In the genomic region with DNA sequence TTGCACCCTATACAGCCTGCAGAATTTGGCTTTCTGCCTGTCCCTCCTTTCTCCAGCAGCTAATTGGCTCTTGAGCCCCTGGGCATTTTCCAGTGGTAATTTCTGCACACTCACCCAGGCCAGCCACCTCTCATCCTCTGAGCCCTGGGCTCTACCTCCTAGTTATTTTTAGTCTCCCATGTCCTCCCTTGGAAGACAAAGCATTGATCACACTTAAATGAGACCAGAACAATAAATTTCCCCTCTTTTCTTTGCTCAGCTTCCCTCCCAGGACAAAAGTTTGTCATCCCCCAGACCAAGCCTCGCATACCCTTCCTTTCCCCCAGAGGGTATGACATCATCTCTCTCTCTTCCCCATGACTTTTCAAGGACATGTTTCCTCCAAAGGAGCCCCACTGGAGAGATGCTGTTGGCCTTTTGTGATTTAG, we compare ENCODE assay signal across 1 cellular context.
TF ChIP-seq lines count a peak whose summit lies in the region.

No MANE protein-coding gene starts in this region.

TF ChIP-seq in H1, 55 proteins besides CTCF, POLR2A, EP300 and RAD21:
- TF ChIP-seq, protein P1, sequence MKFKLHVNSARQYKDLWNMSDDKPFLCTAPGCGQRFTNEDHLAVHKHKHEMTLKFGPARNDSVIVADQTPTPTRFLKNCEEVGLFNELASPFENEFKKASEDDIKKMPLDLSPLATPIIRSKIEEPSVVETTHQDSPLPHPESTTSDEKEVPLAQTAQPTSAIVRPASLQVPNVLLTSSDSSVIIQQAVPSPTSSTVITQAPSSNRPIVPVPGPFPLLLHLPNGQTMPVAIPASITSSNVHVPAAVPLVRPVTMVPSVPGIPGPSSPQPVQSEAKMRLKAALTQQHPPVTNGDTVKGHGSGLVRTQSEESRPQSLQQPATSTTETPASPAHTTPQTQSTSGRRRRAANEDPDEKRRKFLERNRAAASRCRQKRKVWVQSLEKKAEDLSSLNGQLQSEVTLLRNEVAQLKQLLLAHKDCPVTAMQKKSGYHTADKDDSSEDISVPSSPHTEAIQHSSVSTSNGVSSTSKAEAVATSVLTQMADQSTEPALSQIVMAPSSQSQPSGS (IDR thresholded peaks at IDR 0.05; ENCODE audit: low read length) = peak; percentile 72; the same call in 1 of the 2 replicates
- TF ChIP-seq JUND (IDR thresholded peaks at IDR 0.05; ENCODE audit: low read length) (peak; percentile 57; the same call in 1 of the 2 replicates), CHD1 (IDR thresholded peaks at IDR 0.05; ENCODE audit: low read depth, low read length) (no peak)
TF ChIP-seq in H1: peak in this region for 2.
